Comparison of ENCODE assay signal across 16 cellular contexts in genomic region chr13:27124571-27124970, GRCh38. TPM values are rescaled to one million over a fixed set of nuclear protein-coding genes. Genes with fewer than 3 reads are reported as not detected.
DNase-seq lines count a peak whose midpoint lies in the region; ATAC-seq, FAIRE-seq and TF ChIP-seq lines count a peak whose summit lies in the region.
"Had no signal": no experiment of that assay in that cellular context is flagged by ENCODE, and none has a peak within 500 bp of the region (broad histone marks: within the 10 kb centered on the region; RNA-seq: fewer than 3 reads in every experiment).

No MANE protein-coding gene starts in this region.

- FAIRE-seq in small intestine (lab: Jason Lieb, UNC): no peak
- FAIRE-seq: A549 had no signal

- peaks cover 72% of the 10 kb centered on the region for H3K36me3 Mint-ChIP-seq in activated T-helper 17 cell treated with anti-CD3 and anti-CD28 coated beads, Interleukin-2, amount 50 U/mL, for 72 hours (ENCODE audit: low read depth)

- no peaks in the 10 kb centered on the region for H3K27me3 Mint-ChIP-seq in activated T-helper 17 cell treated with anti-CD3 and anti-CD28 coated beads, Interleukin-2, amount 50 U/mL, for 72 hours
- H3K27me3 Mint-ChIP-seq: CD8-positive, alpha-beta memory T cell had no signal

- BruUV-seq in Panc1 (replicated peaks; lab: Mats Ljungman, UMichigan): no TSS peak

- H3K4me1 ChIP-seq in Panc1 (ENCODE audit: control insufficient read depth, insufficient read depth, low read length) (peaks cover 45% of the 10 kb centered on the region), foreskin keratinocyte (peaks cover 5% of the 10 kb centered on the region), small intestine (ENCODE audit: control insufficient read depth in 2 of 2, insufficient read depth in 1 of 2, low read depth in 1 of 2, low read length in 1 of 2) (peaks cover 0 to 11% of the 10 kb centered on the region in 2 donors)
- H3K4me1 ChIP-seq: BLaER1, Caco-2 had no signal

- H3K27ac Mint-ChIP-seq in activated T-helper 17 cell treated with anti-CD3 and anti-CD28 coated beads, Interleukin-2, amount 50 U/mL, for 72 hours: peak overlapping the region; percentile 66
- H3K27ac Mint-ChIP-seq: CD8-positive, alpha-beta memory T cell had no signal

- no peak for ATAC-seq in Panc1
- ATAC-seq in activated T-helper 17 cell treated with anti-CD3 and anti-CD28 coated beads, Interleukin-2, amount 50 U/mL, for 72 hours (replicated peaks): no peak
- no peak for ATAC-seq in foreskin keratinocyte
- no peak for ATAC-seq in GM19328 (IDR thresholded peaks at IDR 0.05; ENCODE audit: unreplicated experiment)
- ATAC-seq: A549 had no signal

- peaks cover 13% of the 10 kb centered on the region for H3K9me3 Mint-ChIP-seq in activated T-helper 17 cell treated with anti-CD3 and anti-CD28 coated beads, Interleukin-2, amount 50 U/mL, for 72 hours

- TF ChIP-seq CTCF in Panc1 (IDR thresholded peaks at IDR 0.05): no peak
- no peak for TF ChIP-seq CTCF in foreskin keratinocyte (conservative IDR thresholded peaks at IDR 0.05)

- intact Hi-C loops in Panc1 (cut with micrococcal nuclease; ENCODE audit: unreplicated experiment): no loop called here
- intact Hi-C loops in cardiac septum (cut with DNase I): no loop called here

- no peak overlapping the region for H3K4me3 Mint-ChIP-seq in activated T-helper 17 cell treated with anti-CD3 and anti-CD28 coated beads, Interleukin-2, amount 50 U/mL, for 72 hours
- H3K4me3 Mint-ChIP-seq: CD8-positive, alpha-beta memory T cell had no signal

- H3K27ac ChIP-seq in Panc1 (ENCODE audit: low read length): peak overlapping the region; percentile 86
- peak overlapping the region; percentile 64 for H3K27ac ChIP-seq in foreskin keratinocyte
- no peak overlapping the region for H3K27ac ChIP-seq in small intestine (ENCODE audit: low read depth in 1 of 2, low read length in 1 of 2)
- H3K27ac ChIP-seq: A549, BLaER1, HL-60 had no signal

- 82 to 86% (median 83%) methylated on average over 4 of the region's 4 CpGs for WGBS in small intestine, 3 donors

- CTCF ChIA-PET in Panc1 (lab: Charles Lee): no interaction called here

- H3K36me3 ChIP-seq in Panc1 (ENCODE audit: control insufficient read depth, insufficient read depth, low read length) (no peaks in the 10 kb centered on the region; the same call in 1 of the 2 replicates), small intestine (ENCODE audit: control insufficient read depth in 2 of 2, insufficient read depth in 2 of 2, low read length in 2 of 2) (no peaks in the 10 kb centered on the region)

- POLR2A ChIA-PET in Panc1 (lab: Charles Lee): no interaction called here

- H3K27me3 ChIP-seq in Panc1 (ENCODE audit: control insufficient read depth, insufficient read depth, low read length): no peaks in the 10 kb centered on the region
- no peaks in the 10 kb centered on the region for H3K27me3 ChIP-seq in foreskin keratinocyte
- H3K27me3 ChIP-seq in small intestine (ENCODE audit: control insufficient read depth in 2 of 2, insufficient read depth in 2 of 2, low read length in 2 of 2): no peaks in the 10 kb centered on the region
- H3K27me3 ChIP-seq: BLaER1 had no signal

- in situ Hi-C loops in Panc1 (cut with HindIII; ENCODE audit: low pct_unique_long_range_greater_than_20kb, low sequenced_read_pairs): no loop called here

- no peaks in the 10 kb centered on the region for H3K9me3 ChIP-seq in Panc1 (ENCODE audit: control insufficient read depth, insufficient read depth, low read depth, low read length)
- H3K9me3 ChIP-seq in small intestine (ENCODE audit: control insufficient read depth, low read depth): no peaks in the 10 kb centered on the region

- H3K4me3 ChIP-seq in Panc1 (ENCODE audit: low read depth in 2 of 2, low read length in 2 of 2) (no peak overlapping the region), small intestine (ENCODE audit: low read depth in 1 of 2, low read length in 2 of 2) (no peak overlapping the region)
- H3K4me3 ChIP-seq: A549, BLaER1 had no signal

- DNase-seq in Panc1 (ENCODE audit: low read depth, low spot score): no peak
- DNase-seq in foreskin keratinocyte: no peak
- DNase-seq in small intestine: peak; percentile 46
- no peak for DNase-seq in kidney glomerular epithelial cell (lab: John Stamatoyannopoulos, UW)
- DNase-seq in cardiac septum (ENCODE audit: low spot score): no peak
- DNase-seq: AML-193; Caco-2; CD8-positive, alpha-beta memory T cell; DMS53; GF-D8; HCEC 1CT had no signal

- peaks cover 62% of the 10 kb centered on the region for H3K4me1 Mint-ChIP-seq in activated T-helper 17 cell treated with anti-CD3 and anti-CD28 coated beads, Interleukin-2, amount 50 U/mL, for 72 hours

RNA-seq across cellular contexts. Expression of gene USP12, which starts 47.0 kb away (rescaled TPM):
- total RNA-seq in Panc1 (2021; ENCODE audit: unreplicated experiment): 82.0 TPM
- 36.1 TPM for polyA plus RNA-seq in Panc1 (2012; ENCODE audit: insufficient read length)
- total RNA-seq in activated T-helper 17 cell treated with anti-CD3 and anti-CD28 coated beads, Interleukin-2, amount 50 U/mL, for 72 hours: 10 to 100 TPM; 65.6 to 77.2 TPM
- 19.6 and 21.1 TPM in 2 replicates for total RNA-seq in foreskin keratinocyte
- polyA plus RNA-seq in foreskin keratinocyte: 8.8 and 10.6 TPM in 2 replicates
- polyA plus RNA-seq in small intestine: 10 to 100 TPM; 12.3 to 22.1 (median 19.2) TPM
- 28.0 TPM for total RNA-seq in cardiac septum

Comparison
In these comparisons a context has a peak if more than half of its experiments do, and no peak if none do; other contexts are left out.
1. H3K27ac ChIP-seq: peak in Panc1 (single experiment) and foreskin keratinocyte (single experiment); none in small intestine (0 of 2).